Comparison of ENCODE assay signal across 1 cellular context in genomic region chr17:7038025-7038862, GRCh38.
A peak's percentile ranks its signal among the peaks of the same experiment; 100 is the strongest.
TF ChIP-seq lines count a peak whose summit lies in the region.

No MANE protein-coding gene starts in this region.

TF ChIP-seq in HepG2, 621 proteins besides CTCF, POLR2A, EP300 and RAD21 (continued from another document and continues in another):
- TF ChIP-seq CBX5 (CRISPR knock-in tag; IDR thresholded peaks at IDR 0.05; ENCODE audit: borderline replicate concordance) (no peak), ZNF160 (CRISPR knock-in tag; IDR thresholded peaks at IDR 0.05) (no peak), ZNF564 (CRISPR knock-in tag; IDR thresholded peaks at IDR 0.05) (no peak), ZNF354B (CRISPR knock-in tag; IDR thresholded peaks at IDR 0.05) (no peak), ZNF292 (CRISPR knock-in tag; IDR thresholded peaks at IDR 0.05; ENCODE audit: borderline replicate concordance, low read depth) (peak; percentile 23; the same call in 1 of the 2 replicates), ZNF766 (CRISPR knock-in tag; IDR thresholded peaks at IDR 0.05; ENCODE audit: borderline replicate concordance) (no peak), HMG20B (CRISPR knock-in tag; conservative IDR thresholded peaks at IDR 0.05) (no peak), AHDC1 (CRISPR knock-in tag; IDR thresholded peaks at IDR 0.05; ENCODE audit: borderline replicate concordance) (no peak), ZBTB38 (CRISPR knock-in tag; IDR thresholded peaks at IDR 0.05) (no peak; the same call in 1 of the 2 replicates), NFIB (CRISPR knock-in tag; IDR thresholded peaks at IDR 0.05; ENCODE audit: borderline replicate concordance) (no peak), ZNF646 (CRISPR knock-in tag; IDR thresholded peaks at IDR 0.05) (no peak), ZNF782 (CRISPR knock-in tag; IDR thresholded peaks at IDR 0.05; ENCODE audit: borderline replicate concordance) (no peak), YEATS2 (CRISPR knock-in tag; IDR thresholded peaks at IDR 0.05; ENCODE audit: borderline replicate concordance) (no peak), PAX8 (CRISPR knock-in tag; IDR thresholded peaks at IDR 0.05; ENCODE audit: borderline replicate concordance) (no peak), FOXM1 (CRISPR knock-in tag; IDR thresholded peaks at IDR 0.05) (no peak), FOXO4 (CRISPR knock-in tag; conservative IDR thresholded peaks at IDR 0.05) (no peak), ZNF142 (CRISPR knock-in tag; IDR thresholded peaks at IDR 0.05) (no peak), ZNF660 (CRISPR knock-in tag; IDR thresholded peaks at IDR 0.05; ENCODE audit: borderline replicate concordance, low read depth) (no peak), CHCHD3 (CRISPR knock-in tag; IDR thresholded peaks at IDR 0.05) (no peak), ZNF550 (CRISPR knock-in tag; IDR thresholded peaks at IDR 0.05; ENCODE audit: borderline replicate concordance) (no peak), ZBTB26 (CRISPR knock-in tag; IDR thresholded peaks at IDR 0.05; ENCODE audit: borderline replicate concordance) (no peak), THAP11 (CRISPR knock-in tag; IDR thresholded peaks at IDR 0.05) (no peak; the same call in 1 of the 2 replicates), SRSF1 (optimal IDR thresholded peaks at IDR 0.05; ENCODE audit: low read depth, low read length) (no peak), ZNF605 (CRISPR knock-in tag; IDR thresholded peaks at IDR 0.05) (no peak), MYC (CRISPR knock-in tag; IDR thresholded peaks at IDR 0.05; ENCODE audit: borderline replicate concordance) (peak; percentile 51; the same call in 1 of the 2 replicates), ZNF780A (CRISPR knock-in tag; IDR thresholded peaks at IDR 0.05) (no peak), ZNF737 (CRISPR knock-in tag; IDR thresholded peaks at IDR 0.05; ENCODE audit: borderline replicate concordance) (no peak), ZSCAN22 (CRISPR knock-in tag; IDR thresholded peaks at IDR 0.05) (no peak), ZNF10 (CRISPR knock-in tag; IDR thresholded peaks at IDR 0.05; ENCODE audit: borderline replicate concordance, low read depth) (no peak), NCOR1 (IDR thresholded peaks at IDR 0.05; ENCODE audit: borderline replicate concordance, low read length) (no peak), THAP9 (CRISPR knock-in tag; IDR thresholded peaks at IDR 0.05; ENCODE audit: borderline replicate concordance) (no peak), ZBTB3 (CRISPR knock-in tag; IDR thresholded peaks at IDR 0.05; ENCODE audit: borderline replicate concordance, low read depth) (no peak), MED1 (CRISPR knock-in tag; IDR thresholded peaks at IDR 0.05) (peak; percentile 41; the same call in 1 of the 2 replicates)
